ENCODE assay signal across 9 cellular contexts in the genomic region with DNA sequence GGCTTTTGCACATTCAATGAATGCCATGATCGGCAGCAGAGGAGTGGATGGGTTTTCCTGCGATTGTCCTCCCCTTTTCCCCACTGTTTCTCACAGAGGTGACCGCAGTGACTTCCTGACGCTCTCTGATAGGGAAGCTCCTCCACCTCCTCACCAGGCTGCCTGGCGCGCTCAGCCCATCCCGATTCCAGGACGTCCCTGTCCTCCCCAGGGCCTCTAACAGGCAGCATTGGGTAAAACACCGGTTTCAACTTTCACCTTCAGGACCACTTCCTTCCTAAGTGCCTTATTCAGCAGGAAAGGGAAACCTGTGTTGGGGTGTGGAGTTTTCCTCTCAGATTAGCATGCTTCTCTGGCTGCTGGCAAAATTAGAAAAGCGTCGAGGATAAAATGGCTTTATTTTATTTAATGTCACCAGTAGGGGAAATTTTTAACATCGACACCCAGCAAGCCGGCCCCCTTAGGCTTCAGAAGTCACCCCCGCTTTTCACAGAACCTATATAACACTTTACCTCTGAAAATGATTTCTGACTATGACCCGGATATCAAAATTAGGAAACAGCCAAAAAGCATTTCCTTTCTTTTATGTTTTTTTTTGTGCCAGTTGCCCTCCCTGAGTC.
DNase-seq lines count a peak whose midpoint lies in the region; ATAC-seq, FAIRE-seq and TF ChIP-seq lines count a peak whose summit lies in the region.
"Had no signal": no experiment of that assay in that cellular context is flagged by ENCODE, and none has a peak within 500 bp of the region (broad histone marks: within the 10 kb centered on the region; RNA-seq: fewer than 3 reads in every experiment).

No MANE protein-coding gene starts in this region.

- CTCF ChIA-PET in A549 (lab: Yijun Ruan, JAX) = interaction anchor here (0.6 to 1.0 kb wide), 13 partner anchors 8 to 1167 kb away, joined by 3 to 5 read pairs (median 3); no protein-coding TSS in a partner anchor
- CTCF ChIA-PET in mammary epithelial cell (lab: Charles Lee; ENCODE audit: low non-redundant PET) = interaction anchor here (0.6 kb wide), 2 partner anchors 89 to 1286 kb away, joined by 11 to 15 read pairs; no protein-coding TSS in a partner anchor

- no peak overlapping the region for H3K4me3 ChIP-seq in A549
- H3K4me3 ChIP-seq in Peyer's patch = peak overlapping the region; percentile 14 to 31 (median 18)
- no peak overlapping the region for H3K4me3 ChIP-seq in mammary epithelial cell (replicated peaks in 1 of 3; ENCODE audit: insufficient read depth in 1 of 3, low read depth in 2 of 3, low read length in 3 of 3)
- H3K4me3 ChIP-seq in tibial artery = peak overlapping the region; percentile 26 to 34

- POLR2A ChIA-PET in A549 (lab: Yijun Ruan, JAX) = no interaction called here

- peak overlapping the region; percentile 79 for H2AFZ ChIP-seq in mammary epithelial cell (ENCODE audit: low read depth, low read length)

- peak overlapping the region; percentile 52 for H3K4me2 ChIP-seq in A549
- H3K4me2 ChIP-seq in mammary epithelial cell (ENCODE audit: insufficient read depth, low read depth, low read length) = peak overlapping the region; percentile 14

- H3K36me3 ChIP-seq in Peyer's patch (no peaks in the 10 kb centered on the region), mammary epithelial cell (ENCODE audit: insufficient read depth, low read length) (no peaks in the 10 kb centered on the region), tibial artery (no peaks in the 10 kb centered on the region)

- ATAC-seq in A549 = peak in 1 of 2 experiments; percentile 66; a peak in 3 of 6 replicates
- peak; percentile 4 for ATAC-seq in GM18858 (IDR thresholded peaks at IDR 0.05; ENCODE audit: unreplicated experiment)
- ATAC-seq in HG03066 (IDR thresholded peaks at IDR 0.05; ENCODE audit: low read depth, unreplicated experiment) = peak; percentile 39

- H3K27me3 ChIP-seq in Peyer's patch (no peaks in the 10 kb centered on the region), mammary epithelial cell (ENCODE audit: insufficient read depth, low read length) (no peaks in the 10 kb centered on the region), tibial artery (no peaks in the 10 kb centered on the region)

- H3K4me1 ChIP-seq in A549 = peaks cover 8% of the 10 kb centered on the region; the same call in 1 of the 3 replicates
- peaks cover 0 to 7% (median 2%) of the 10 kb centered on the region in 4 donors for H3K4me1 ChIP-seq in Peyer's patch
- H3K4me1 ChIP-seq in mammary epithelial cell (ENCODE audit: insufficient read depth, low read length) = peaks cover 4% of the 10 kb centered on the region
- peaks cover 0 to 15% (median 7%) of the 10 kb centered on the region in 4 donors for H3K4me1 ChIP-seq in tibial artery

- 61% methylated on average over 10 of the region's 15 CpGs for WGBS in A549 (ENCODE audit: missing lambda C conversion rate)
- 27% methylated on average over 8 of the region's 15 CpGs for WGBS in mammary epithelial cell (ENCODE audit: low coverage, missing lambda C conversion rate)

- dilution Hi-C loops in mammary epithelial cell (cut with HindIII; ENCODE audit: low sequenced_read_pairs) = no loop called here

- no peak for DNase-seq in A549 (ENCODE audit: low read depth in 1 of 2, low spot score in 1 of 2)
- peak in 2 of 3 donors; percentile 47 to 49 for DNase-seq in Peyer's patch
- no peak for DNase-seq in mammary epithelial cell
- DNase-seq in medulla oblongata (ENCODE audit: extremely low spot score) = peak; percentile 23
- peak in 1 of 2 donors; percentile 62 for DNase-seq in tibial artery
- no peak for DNase-seq in NK-92 (lab: John Stamatoyannopoulos, UW; ENCODE audit: unreplicated experiment)

- no TSS peak for BruUV-seq in mammary epithelial cell (replicated peaks; lab: Mats Ljungman, UMichigan)

- TF ChIP-seq POLR2A in A549 (IDR thresholded peaks at IDR 0.05; ENCODE audit: low read length) (no peak), Peyer's patch (IDR thresholded peaks at IDR 0.05) (no peak)

- no peak for TF ChIP-seq EP300 in A549 (IDR thresholded peaks at IDR 0.05)

- TF ChIP-seq RAD21 in A549 (conservative IDR thresholded peaks at IDR 0.05 in 1 of 2, IDR thresholded peaks at IDR 0.05 in 1 of 2) = no peak

- H3K9ac ChIP-seq in mammary epithelial cell (ENCODE audit: insufficient read depth, low read length) = no peak overlapping the region

- H4K20me1 ChIP-seq in mammary epithelial cell (ENCODE audit: insufficient read depth, low read length) = no peaks in the 10 kb centered on the region

- H3K27ac ChIP-seq in A549 = peak overlapping the region; percentile 69 to 72
- H3K27ac ChIP-seq in Peyer's patch = peak overlapping the region in 1 of 4 donors; percentile 47
- H3K27ac ChIP-seq in mammary epithelial cell (ENCODE audit: insufficient read depth, low read depth, low read length) = no peak overlapping the region
- H3K27ac ChIP-seq in tibial artery = peak overlapping the region; percentile 51 to 60
- H3K27ac ChIP-seq: epithelial cell of prostate had no signal

- no peak for TF ChIP-seq CTCF in A549 (IDR thresholded peaks at IDR 0.05)
- no peak for TF ChIP-seq CTCF in Peyer's patch (IDR thresholded peaks at IDR 0.05)
- no peak for TF ChIP-seq CTCF in mammary epithelial cell (conservative IDR thresholded peaks at IDR 0.05 in 1 of 2, IDR thresholded peaks at IDR 0.05 in 1 of 2; ENCODE audit: extremely low read depth in 1 of 2, insufficient read depth in 1 of 2, low read depth in 1 of 2, low read length in 2 of 2)
- no peak for TF ChIP-seq CTCF in tibial artery (IDR thresholded peaks at IDR 0.05)

- in situ Hi-C loops in mammary epithelial cell (cut with MboI; ENCODE audit: low sequenced_read_pairs in 2 of 2) = loop anchor here in 1 of 2 donors (25.0 kb wide), 1 partner anchor 250 kb away; no protein-coding TSS in a partner anchor

- H3K9me3 ChIP-seq in A549 (no peaks in the 10 kb centered on the region), Peyer's patch (no peaks in the 10 kb centered on the region), mammary epithelial cell (replicated peaks; ENCODE audit: insufficient read depth, low read length) (no peaks in the 10 kb centered on the region), tibial artery (no peaks in the 10 kb centered on the region)

- no peak for FAIRE-seq in A549 (lab: Jason Lieb, UNC)

- intact Hi-C loops in mammary epithelial cell (cut with micrococcal nuclease) = loop anchor here (1.0 to 5.0 kb wide), 4 partner anchors 253 to 1680 kb away; no protein-coding TSS in a partner anchor
- intact Hi-C loops in tibial artery (cut with DNase I; ENCODE audit: low total_unique reads) = no loop called here

- H3K79me2 ChIP-seq in mammary epithelial cell (ENCODE audit: insufficient read depth, low read length) = no peaks in the 10 kb centered on the region

TF ChIP-seq in A549, 52 proteins besides CTCF, POLR2A, EP300 and RAD21:
- TF ChIP-seq, protein P1, sequence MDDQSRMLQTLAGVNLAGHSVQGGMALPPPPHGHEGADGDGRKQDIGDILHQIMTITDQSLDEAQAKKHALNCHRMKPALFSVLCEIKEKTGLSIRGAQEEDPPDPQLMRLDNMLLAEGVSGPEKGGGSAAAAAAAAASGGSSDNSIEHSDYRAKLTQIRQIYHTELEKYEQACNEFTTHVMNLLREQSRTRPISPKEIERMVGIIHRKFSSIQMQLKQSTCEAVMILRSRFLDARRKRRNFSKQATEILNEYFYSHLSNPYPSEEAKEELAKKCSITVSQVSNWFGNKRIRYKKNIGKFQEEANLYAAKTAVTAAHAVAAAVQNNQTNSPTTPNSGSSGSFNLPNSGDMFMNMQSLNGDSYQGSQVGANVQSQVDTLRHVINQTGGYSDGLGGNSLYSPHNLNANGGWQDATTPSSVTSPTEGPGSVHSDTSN (IDR thresholded peaks at IDR 0.05) = no peak

Comparison
In these comparisons a context has a peak if more than half of its experiments do, and no peak if none do; other contexts are left out.
1. DNase-seq: peak in Peyer's patch (2 of 3) and medulla oblongata (single experiment); none in A549 (0 of 2), mammary epithelial cell (single experiment) and NK-92 (single experiment).
2. H3K4me3 ChIP-seq: peak in Peyer's patch (4 of 4) and tibial artery (2 of 2); none in A549 (single experiment) and mammary epithelial cell (0 of 3).